Comparison of ENCODE assay signal across 10 cellular contexts in genomic region chr18:55421612-55422381, GRCh38.
DNase-seq lines count a peak whose midpoint lies in the region; ATAC-seq, FAIRE-seq and TF ChIP-seq lines count a peak whose summit lies in the region.
"Had no signal": no experiment of that assay in that cellular context is flagged by ENCODE, and none has a peak within 500 bp of the region (broad histone marks: within the 10 kb centered on the region; RNA-seq: fewer than 3 reads in every experiment).

No MANE protein-coding gene starts in this region.

- H2BK120ac ChIP-seq in trophoblast cell (ENCODE audit: insufficient read depth, low read length, poor library complexity): no peak overlapping the region

- no peak overlapping the region for H3K23ac ChIP-seq in trophoblast cell (ENCODE audit: low read length)

- H3K27ac ChIP-seq in right lobe of liver: peak overlapping the region; percentile 9 to 52 (median 19)
- peak overlapping the region in 3 of 4 donors; percentile 57 to 83 (median 83) for H3K27ac ChIP-seq in tibial nerve
- H3K27ac ChIP-seq in trophoblast cell (ENCODE audit: low read depth, low read length): no peak overlapping the region

- H4K91ac ChIP-seq in trophoblast cell (ENCODE audit: low read depth, low read length): no peak overlapping the region

- H3K9ac ChIP-seq in trophoblast cell (ENCODE audit: low read length): no peak overlapping the region

- no peaks in the 10 kb centered on the region for H3K79me2 ChIP-seq in trophoblast cell (ENCODE audit: control insufficient read depth, insufficient read depth, low read length, poor library complexity)

- H3K27me3 ChIP-seq in MG63 (no peaks in the 10 kb centered on the region), bronchial epithelial cell (ENCODE audit: control insufficient read depth, insufficient read depth, low read length) (no peaks in the 10 kb centered on the region), right lobe of liver (no peaks in the 10 kb centered on the region), tibial nerve (peaks cover 0 to 4% of the 10 kb centered on the region in 2 donors), trophoblast cell (ENCODE audit: insufficient read depth, low read length) (no peaks in the 10 kb centered on the region)

- H3K4me1 ChIP-seq in right lobe of liver (no peaks in the 10 kb centered on the region), tibial nerve (peaks cover 0 to 13% (median 0%) of the 10 kb centered on the region in 4 donors), trophoblast cell (ENCODE audit: control insufficient read depth in 1 of 2, insufficient read depth in 2 of 2, low read length in 2 of 2) (peaks cover 2 to 3% of the 10 kb centered on the region in 2 experiments)

- no peak overlapping the region for H2AFZ ChIP-seq in trophoblast cell (ENCODE audit: insufficient read depth, low read length, poor library complexity)

- H3K4me2 ChIP-seq in trophoblast cell (ENCODE audit: low read length): no peak overlapping the region

- H3K36me3 ChIP-seq in MG63 (no peaks in the 10 kb centered on the region), bronchial epithelial cell (ENCODE audit: control insufficient read depth, insufficient read depth, low read length) (no peaks in the 10 kb centered on the region), right lobe of liver (no peaks in the 10 kb centered on the region), tibial nerve (no peaks in the 10 kb centered on the region), trophoblast cell (ENCODE audit: control insufficient read depth in 1 of 2, insufficient read depth in 2 of 2, low read length in 2 of 2) (no peaks in the 10 kb centered on the region)

- H3K4me3 ChIP-seq in MG63 (peak overlapping the region; percentile 35), bronchial epithelial cell (ENCODE audit: low read depth, low read length) (peak overlapping the region; percentile 27), right lobe of liver (no peak overlapping the region), tibial nerve (peak overlapping the region; percentile 14 to 47 (median 25)), trophoblast cell (ENCODE audit: low read depth, low read length) (no peak overlapping the region)

- no peak for ATAC-seq in right lobe of liver
- no peak for ATAC-seq in GM18520 (IDR thresholded peaks at IDR 0.05; ENCODE audit: unreplicated experiment)

- H4K8ac ChIP-seq in trophoblast cell (ENCODE audit: low read depth, low read length): no peak overlapping the region

- H2BK5ac ChIP-seq in trophoblast cell (ENCODE audit: low read depth, low read length, poor library complexity): no peak overlapping the region

- H4K12ac ChIP-seq in trophoblast cell (ENCODE audit: low read depth, low read length): no peak overlapping the region

- no peak overlapping the region for H2AK5ac ChIP-seq in trophoblast cell (ENCODE audit: low read length)

- peaks cover 2% of the 10 kb centered on the region for H3K79me1 ChIP-seq in trophoblast cell (ENCODE audit: low read length)

- no peak for TF ChIP-seq EP300 in tibial nerve (IDR thresholded peaks at IDR 0.05)

- H3K4ac ChIP-seq in trophoblast cell (ENCODE audit: low read depth, low read length): no peak overlapping the region

- peak; percentile 47 for DNase-seq in MG63
- peak; percentile 81 for DNase-seq in bronchial epithelial cell (ENCODE audit: low read depth)
- no peak for DNase-seq in right lobe of liver
- DNase-seq in tibial nerve (ENCODE audit: low spot score in 2 of 2): peak in 1 of 2 donors; percentile 33
- no peak for DNase-seq in trophoblast cell
- no peak for DNase-seq in DMS79 (lab: John Stamatoyannopoulos, UW)
- no peak for DNase-seq in midbrain (lab: John Stamatoyannopoulos, UW)
- DNase-seq: KG1 had no signal

- 60% methylated on average over 8 of the region's 8 CpGs for WGBS in right lobe of liver (ENCODE audit: insufficient coverage, low coverage, low lambda C conversion rate, missing lambda C conversion rate)
- 47 to 52% methylated on average over 8 of the region's 8 CpGs for WGBS in tibial nerve, 2 donors
- no CpG with 5 or more reads among the region's 8 CpGs for WGBS in trophoblast cell (ENCODE audit: extremely low coverage, insufficient coverage, insufficient read length)

- H3K14ac ChIP-seq in trophoblast cell (ENCODE audit: low read length): no peak overlapping the region

- TF ChIP-seq CTCF in bronchial epithelial cell (IDR thresholded peaks at IDR 0.05; ENCODE audit: insufficient read depth, low read length, severe bottlenecking) (no peak), right lobe of liver (IDR thresholded peaks at IDR 0.05) (no peak), tibial nerve (IDR thresholded peaks at IDR 0.05) (no peak)

- TF ChIP-seq POLR2A in right lobe of liver (IDR thresholded peaks at IDR 0.05) (no peak), tibial nerve (IDR thresholded peaks at IDR 0.05) (no peak)

- no peak overlapping the region for H3K18ac ChIP-seq in trophoblast cell (ENCODE audit: low read length)

- FAIRE-seq in bronchial epithelial cell (lab: Jason Lieb, UNC): no peak
- FAIRE-seq: colon had no signal

- intact Hi-C loops in right lobe of liver (cut with DNase I): no loop called here

- H2BK12ac ChIP-seq in trophoblast cell (ENCODE audit: low read length): no peak overlapping the region

- H3K9me3 ChIP-seq in MG63 (no peaks in the 10 kb centered on the region), right lobe of liver (no peaks in the 10 kb centered on the region), tibial nerve (no peaks in the 10 kb centered on the region), trophoblast cell (ENCODE audit: insufficient read depth, low read depth, low read length) (no peaks in the 10 kb centered on the region)

Comparison
In these comparisons a context has a peak if more than half of its experiments do, and no peak if none do; other contexts are left out.
1. DNase-seq: peak in MG63 (single experiment) and bronchial epithelial cell (single experiment); none in right lobe of liver (0 of 3), trophoblast cell (0 of 2), DMS79 (single experiment) and midbrain (single experiment).
2. H3K4me3 ChIP-seq: peak in MG63 (single experiment), bronchial epithelial cell (single experiment) and tibial nerve (4 of 4); none in right lobe of liver (0 of 3) and trophoblast cell (single experiment).